Comparison of ENCODE assay signal across 8 cellular contexts in genomic region chr14:77965919-77966435, GRCh38.
DNase-seq lines count a peak whose midpoint lies in the region; ATAC-seq lines count a peak whose summit lies in the region.

No MANE protein-coding gene starts in this region.

- no peaks in the 10 kb centered on the region for H3K4me1 ChIP-seq in iPS-15b (ENCODE audit: control insufficient read depth, insufficient read depth, low read length)

- H3K36me3 Mint-ChIP-seq in activated T-helper 2 cell treated with anti-CD3 and anti-CD28 coated beads, Interferon-gamma antibody, Interleukin-2, Interleukin-4, amounts not matched to agents 10 μg/mL and 5 μg/mL and 100 μg/mL, durations not matched to agents 14 hours and 24 hours and 36 hours (ENCODE audit: low read depth), result no peaks in the 10 kb centered on the region
- no peaks in the 10 kb centered on the region for H3K36me3 Mint-ChIP-seq in stimulated activated naive B cell treated with anti-CD40 and anti-IgM and Interleukin-4, amounts not matched to agents 10 μg/mL and 1 μg/mL and 100 μg/mL, for 72 hours

- peak overlapping the region; percentile 60 for H3K4me3 ChIP-seq in iPS-15b (ENCODE audit: low read depth, low read length)

- H3K4me1 Mint-ChIP-seq in activated T-helper 2 cell treated with anti-CD3 and anti-CD28 coated beads, Interferon-gamma antibody, Interleukin-2, Interleukin-4, amounts not matched to agents 10 μg/mL and 5 μg/mL and 100 μg/mL, durations not matched to agents 14 hours and 24 hours and 36 hours (ENCODE audit: low read depth), result peaks cover 2% of the 10 kb centered on the region
- H3K4me1 Mint-ChIP-seq in stimulated activated naive B cell treated with anti-CD40 and anti-IgM and Interleukin-4, amounts not matched to agents 10 μg/mL and 1 μg/mL and 100 μg/mL, for 72 hours, result peaks cover 2 to 13% of the 10 kb centered on the region in 2 donors

- no peaks in the 10 kb centered on the region for H3K9me3 Mint-ChIP-seq in activated T-helper 2 cell treated with anti-CD3 and anti-CD28 coated beads, Interferon-gamma antibody, Interleukin-2, Interleukin-4, amounts not matched to agents 10 μg/mL and 5 μg/mL and 100 μg/mL, durations not matched to agents 14 hours and 24 hours and 36 hours
- no peaks in the 10 kb centered on the region for H3K9me3 Mint-ChIP-seq in stimulated activated naive B cell treated with anti-CD40 and anti-IgM and Interleukin-4, amounts not matched to agents 10 μg/mL and 1 μg/mL and 100 μg/mL, for 72 hours

- H3K36me3 ChIP-seq in iPS-15b (ENCODE audit: control insufficient read depth, insufficient read depth, low read length), result no peaks in the 10 kb centered on the region

- peak overlapping the region; percentile 43 for H3K27ac Mint-ChIP-seq in activated T-helper 2 cell treated with anti-CD3 and anti-CD28 coated beads, Interferon-gamma antibody, Interleukin-2, Interleukin-4, amounts not matched to agents 10 μg/mL and 5 μg/mL and 100 μg/mL, durations not matched to agents 14 hours and 24 hours and 36 hours
- no peak overlapping the region for H3K27ac Mint-ChIP-seq in stimulated activated naive B cell treated with anti-CD40 and anti-IgM and Interleukin-4, amounts not matched to agents 10 μg/mL and 1 μg/mL and 100 μg/mL, for 72 hours

- DNase-seq in NCI-H1436 (lab: John Stamatoyannopoulos, UW) (peak; percentile 39), NCI-H1436 treated with DMSO at 0.1 percent for 48 hours (lab: John Stamatoyannopoulos, UW) (no peak), MV-4-11 (lab: John Stamatoyannopoulos, UW) (peak; percentile 68)
- peak; percentile 51 for DNase-seq in activated T-helper 2 cell treated with anti-CD3 and anti-CD28 coated beads, Interferon-gamma antibody, Interleukin-2, Interleukin-4, amounts not matched to agents 10 μg/mL and 5 μg/mL and 100 μg/mL, durations not matched to agents 14 hours and 24 hours and 36 hours (ENCODE audit: low spot score)
- peak; percentile 7 for DNase-seq in stimulated activated naive B cell treated with anti-CD40 and anti-IgM and Interleukin-4, amounts not matched to agents 10 μg/mL and 1 μg/mL and 100 μg/mL, for 72 hours

- H3K27me3 ChIP-seq in iPS-15b (ENCODE audit: control insufficient read depth, insufficient read depth, low read length), result peaks cover 6% of the 10 kb centered on the region

- H3K9ac ChIP-seq in iPS-15b (ENCODE audit: low read depth, low read length), result no peak overlapping the region

- H3K9me3 ChIP-seq in iPS-15b (ENCODE audit: control insufficient read depth, insufficient read depth, low read length), result no peaks in the 10 kb centered on the region

- peak; percentile 77 for ATAC-seq in GM21786 (IDR thresholded peaks at IDR 0.05; ENCODE audit: unreplicated experiment)
- peak; percentile 80 to 87 for ATAC-seq in stimulated activated naive B cell treated with anti-CD40 and anti-IgM and Interleukin-4, amounts not matched to agents 10 μg/mL and 1 μg/mL and 100 μg/mL, for 72 hours (replicated peaks)
- no peak for ATAC-seq in esophagus mucosa

- intact Hi-C loops in activated T-helper 2 cell treated with anti-CD3 and anti-CD28 coated beads, Interferon-gamma antibody, Interleukin-2, Interleukin-4, amounts not matched to agents 10 μg/mL and 5 μg/mL and 100 μg/mL, durations not matched to agents 14 hours and 24 hours and 36 hours (cut with micrococcal nuclease), result no loop called here

- peak overlapping the region; percentile 49 for H3K4me3 Mint-ChIP-seq in activated T-helper 2 cell treated with anti-CD3 and anti-CD28 coated beads, Interferon-gamma antibody, Interleukin-2, Interleukin-4, amounts not matched to agents 10 μg/mL and 5 μg/mL and 100 μg/mL, durations not matched to agents 14 hours and 24 hours and 36 hours (ENCODE audit: low read depth)
- peak overlapping the region; percentile 62 to 82 for H3K4me3 Mint-ChIP-seq in stimulated activated naive B cell treated with anti-CD40 and anti-IgM and Interleukin-4, amounts not matched to agents 10 μg/mL and 1 μg/mL and 100 μg/mL, for 72 hours

- peaks cover 28% of the 10 kb centered on the region for H3K27me3 Mint-ChIP-seq in activated T-helper 2 cell treated with anti-CD3 and anti-CD28 coated beads, Interferon-gamma antibody, Interleukin-2, Interleukin-4, amounts not matched to agents 10 μg/mL and 5 μg/mL and 100 μg/mL, durations not matched to agents 14 hours and 24 hours and 36 hours (ENCODE audit: low read depth)
- peaks cover 9 to 16% of the 10 kb centered on the region in 2 donors for H3K27me3 Mint-ChIP-seq in stimulated activated naive B cell treated with anti-CD40 and anti-IgM and Interleukin-4, amounts not matched to agents 10 μg/mL and 1 μg/mL and 100 μg/mL, for 72 hours
